12 cellular contexts compared by ENCODE assay signal in genomic region chr11:31645747-31646146, GRCh38.
A peak's percentile ranks its signal among the peaks of the same experiment; 100 is the strongest.
DNase-seq lines count a peak whose midpoint lies in the region; ATAC-seq, FAIRE-seq and TF ChIP-seq lines count a peak whose summit lies in the region.
"Had no signal": no experiment of that assay in that cellular context is flagged by ENCODE, and none has a peak within 500 bp of the region (broad histone marks: within the 10 kb centered on the region; RNA-seq: fewer than 3 reads in every experiment).

No MANE protein-coding gene starts in this region.

- H3K27me3 Mint-ChIP-seq in activated CD4-positive, alpha-beta T cell treated with anti-CD3 and anti-CD28 coated beads, Interleukin-2, amount 10 ng/mL, durations not matched to agents 24 days and 14 days: no peaks in the 10 kb centered on the region
- H3K27me3 Mint-ChIP-seq in activated T-helper 17 cell treated with anti-CD3 and anti-CD28 coated beads, Interleukin-2, amount 50 U/mL, for 72 hours: no peaks in the 10 kb centered on the region

- intact Hi-C loops in activated CD4-positive, alpha-beta T cell treated with anti-CD3 and anti-CD28 coated beads, Interleukin-2, amount 10 ng/mL, durations not matched to agents 24 days and 14 days (cut with micrococcal nuclease): no loop called here

- DNase-seq in A549 (ENCODE audit: low read depth in 1 of 2, low spot score in 1 of 2) (peak; percentile 13 to 76), HPDE6-E6E7 (ENCODE audit: extremely low spot score) (peak; percentile 26), amniotic epithelial cell (ENCODE audit: low read depth) (peak; percentile 84), glomerular visceral epithelial cell (ENCODE audit: extremely low spot score) (peak; percentile 77), NCI-H345 (lab: John Stamatoyannopoulos, UW) (no peak), superior temporal gyrus (ENCODE audit: extremely low spot score) (no peak)
- no peak for DNase-seq in activated CD4-positive, alpha-beta T cell treated with anti-CD3 and anti-CD28 coated beads, Interleukin-2, amount 10 ng/mL, durations not matched to agents 24 days and 14 days
- DNase-seq: activated CD4-positive, alpha-beta T cell treated with anti-CD3 and anti-CD28 coated beads for 4 hours; NCI-H1105; Peyer's patch had no signal

- no peaks in the 10 kb centered on the region for H3K9me3 ChIP-seq in A549
- H3K9me3 ChIP-seq: BLaER1 treated with 17β-estradiol and CSF1 and Interleukin-3, amounts not matched to agents 10 nM and 100 nM; Peyer's patch had no signal

- H3K4me1 Mint-ChIP-seq in activated CD4-positive, alpha-beta T cell treated with anti-CD3 and anti-CD28 coated beads, Interleukin-2, amount 10 ng/mL, durations not matched to agents 24 days and 14 days: no peaks in the 10 kb centered on the region
- no peaks in the 10 kb centered on the region for H3K4me1 Mint-ChIP-seq in activated T-helper 17 cell treated with anti-CD3 and anti-CD28 coated beads, Interleukin-2, amount 50 U/mL, for 72 hours

- peak overlapping the region; percentile 60 for H3K4me2 ChIP-seq in A549
- H3K4me2 ChIP-seq: BLaER1 treated with 17β-estradiol and CSF1 and Interleukin-3, amounts not matched to agents 10 nM and 100 nM had no signal

- TF ChIP-seq RAD21 in A549 (conservative IDR thresholded peaks at IDR 0.05 in 1 of 2, IDR thresholded peaks at IDR 0.05 in 1 of 2): no peak; a peak in 1 of 5 replicates

- H3K9me3 Mint-ChIP-seq in activated CD4-positive, alpha-beta T cell treated with anti-CD3 and anti-CD28 coated beads, Interleukin-2, amount 10 ng/mL, durations not matched to agents 24 days and 14 days: no peaks in the 10 kb centered on the region
- H3K9me3 Mint-ChIP-seq in activated T-helper 17 cell treated with anti-CD3 and anti-CD28 coated beads, Interleukin-2, amount 50 U/mL, for 72 hours: no peaks in the 10 kb centered on the region

- CTCF ChIA-PET in A549 (lab: Yijun Ruan, JAX): no interaction called here

- no peak for FAIRE-seq in A549 (lab: Jason Lieb, UNC)

- no peak overlapping the region for H3K4me3 ChIP-seq in A549
- H3K4me3 ChIP-seq: BLaER1 treated with 17β-estradiol and CSF1 and Interleukin-3, amounts not matched to agents 10 nM and 100 nM; Peyer's patch had no signal

- peak in 1 of 2 experiments; percentile 69; a peak in 1 of 5 replicates for TF ChIP-seq EP300 in A549 (IDR thresholded peaks at IDR 0.05)

- no peak for TF ChIP-seq CTCF in A549 (IDR thresholded peaks at IDR 0.05)

- POLR2A ChIA-PET in A549 (lab: Yijun Ruan, JAX): no interaction called here

- no peak for TF ChIP-seq POLR2A in A549 (IDR thresholded peaks at IDR 0.05; ENCODE audit: low read length)

- peak; percentile 91 to 96 for ATAC-seq in A549
- ATAC-seq in activated T-helper 17 cell treated with anti-CD3 and anti-CD28 coated beads, Interleukin-2, amount 50 U/mL, for 72 hours (replicated peaks): no peak

- H3K27ac Mint-ChIP-seq in activated CD4-positive, alpha-beta T cell treated with anti-CD3 and anti-CD28 coated beads, Interleukin-2, amount 10 ng/mL, durations not matched to agents 24 days and 14 days: no peak overlapping the region
- no peak overlapping the region for H3K27ac Mint-ChIP-seq in activated T-helper 17 cell treated with anti-CD3 and anti-CD28 coated beads, Interleukin-2, amount 50 U/mL, for 72 hours

- no peaks in the 10 kb centered on the region for H3K36me3 Mint-ChIP-seq in activated CD4-positive, alpha-beta T cell treated with anti-CD3 and anti-CD28 coated beads, Interleukin-2, amount 10 ng/mL, durations not matched to agents 24 days and 14 days (ENCODE audit: low read depth)
- H3K36me3 Mint-ChIP-seq in activated T-helper 17 cell treated with anti-CD3 and anti-CD28 coated beads, Interleukin-2, amount 50 U/mL, for 72 hours (ENCODE audit: low read depth): peaks cover 13% of the 10 kb centered on the region

- H3K4me3 Mint-ChIP-seq in activated CD4-positive, alpha-beta T cell treated with anti-CD3 and anti-CD28 coated beads, Interleukin-2, amount 10 ng/mL, durations not matched to agents 24 days and 14 days: no peak overlapping the region
- no peak overlapping the region for H3K4me3 Mint-ChIP-seq in activated T-helper 17 cell treated with anti-CD3 and anti-CD28 coated beads, Interleukin-2, amount 50 U/mL, for 72 hours

- H3K27ac ChIP-seq in A549: peak overlapping the region; percentile 69 to 79; a peak in 5 of 6 replicates
- H3K27ac ChIP-seq: BLaER1 treated with 17β-estradiol and CSF1 and Interleukin-3, amounts not matched to agents 10 nM and 100 nM; Peyer's patch had no signal

- peaks cover 40% of the 10 kb centered on the region for H3K4me1 ChIP-seq in A549
- H3K4me1 ChIP-seq: BLaER1 treated with 17β-estradiol and CSF1 and Interleukin-3, amounts not matched to agents 10 nM and 100 nM; Peyer's patch had no signal

TF ChIP-seq in A549, 52 proteins besides CTCF, POLR2A, EP300 and RAD21 (continues in another document):
- TF ChIP-seq TP53 (CRISPR knock-in tag; IDR thresholded peaks at IDR 0.05) (no peak), ZSCAN20 (CRISPR knock-in tag; IDR thresholded peaks at IDR 0.05) (no peak), MAFK (IDR thresholded peaks at IDR 0.05; ENCODE audit: partially characterized antibody) (peak; percentile 55), SMC3 (IDR thresholded peaks at IDR 0.05) (no peak), HMGXB4 (CRISPR knock-in tag; IDR thresholded peaks at IDR 0.05; ENCODE audit: borderline replicate concordance) (no peak), SREBF2 (IDR thresholded peaks at IDR 0.05) (no peak), CHD2 (IDR thresholded peaks at IDR 0.05; ENCODE audit: low read length, partially characterized antibody) (no peak), JUN (IDR thresholded peaks at IDR 0.05) (peak in 1 of 2 experiments; percentile 50; a peak in 1 of 5 replicates), REST (IDR thresholded peaks at IDR 0.05) (no peak), HDAC2 (IDR thresholded peaks at IDR 0.05) (no peak), ELK1 (IDR thresholded peaks at IDR 0.05; ENCODE audit: low read depth, low read length) (no peak), HOXB13 (CRISPR knock-in tag; IDR thresholded peaks at IDR 0.05; ENCODE audit: low read depth) (no peak), JUNB (IDR thresholded peaks at IDR 0.05) (peak; percentile 87), MAX (IDR thresholded peaks at IDR 0.05) (peak; percentile 41; the same call in 1 of the 2 replicates), GATA3 (IDR thresholded peaks at IDR 0.05; ENCODE audit: borderline replicate concordance) (peak; percentile 66; the same call in 1 of the 2 replicates), EHF (CRISPR knock-in tag; IDR thresholded peaks at IDR 0.05) (no peak)
- TF ChIP-seq, protein P1, sequence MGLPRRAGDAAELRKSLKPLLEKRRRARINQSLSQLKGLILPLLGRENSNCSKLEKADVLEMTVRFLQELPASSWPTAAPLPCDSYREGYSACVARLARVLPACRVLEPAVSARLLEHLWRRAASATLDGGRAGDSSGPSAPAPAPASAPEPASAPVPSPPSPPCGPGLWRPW (IDR thresholded peaks at IDR 0.05): no peak; the same call in 1 of the 2 replicates

Comparison
In these comparisons a context has a peak if more than half of its experiments do, and no peak if none do; other contexts are left out.
1. DNase-seq: peak in A549 (2 of 2), HPDE6-E6E7 (single experiment), amniotic epithelial cell (single experiment) and glomerular visceral epithelial cell (single experiment); none in NCI-H345 (single experiment), superior temporal gyrus (single experiment) and activated CD4-positive, alpha-beta T cell treated with anti-CD3 and anti-CD28 coated beads, Interleukin-2, amount 10 ng/mL, durations not matched to agents 24 days and 14 days (single experiment).